ENCODE assay signal across 15 cellular contexts in the genomic region with DNA sequence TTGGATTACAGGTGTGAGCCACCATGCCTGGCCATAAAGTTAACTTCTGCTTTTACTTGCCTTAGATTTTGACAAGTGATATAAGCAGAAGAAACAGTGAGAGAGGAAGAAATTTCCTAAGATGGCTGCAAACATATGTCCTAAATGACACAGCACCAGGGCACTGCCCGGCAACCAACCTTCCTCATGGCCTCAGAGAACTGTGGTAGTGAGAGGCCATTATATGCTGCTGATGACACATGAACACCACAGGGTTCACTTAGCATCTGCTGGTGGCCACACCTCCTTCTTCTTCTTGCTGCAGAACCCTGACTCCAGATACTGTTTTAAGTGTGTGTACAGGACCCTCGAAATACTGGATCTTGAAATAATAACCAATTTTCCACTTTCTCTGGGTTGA.
DNase-seq lines count a peak whose midpoint lies in the region; ATAC-seq and TF ChIP-seq lines count a peak whose summit lies in the region.
"Had no signal": no experiment of that assay in that cellular context is flagged by ENCODE, and none has a peak within 500 bp of the region (broad histone marks: within the 10 kb centered on the region; RNA-seq: fewer than 3 reads in every experiment).

No MANE protein-coding gene starts in this region.

- DNase-seq in AML-193 (lab: John Stamatoyannopoulos, UW) (peak; percentile 60 to 61), NCI-H748 (lab: John Stamatoyannopoulos, UW; ENCODE audit: unreplicated experiment) (peak; percentile 50), fibroblast of mammary gland (ENCODE audit: low read depth) (peak; percentile 18), left lobe of liver (ENCODE audit: low spot score) (no peak), esophagus squamous epithelium (lab: John Stamatoyannopoulos, UW) (no peak), psoas muscle (no peak)
- DNase-seq: activated CD4-positive, alpha-beta T cell treated with anti-CD3 and anti-CD28 coated beads, Interleukin-2, amount 50 U/mL, for 1 hour; activated naive CD8-positive, alpha-beta T cell treated with anti-CD3 and anti-CD28 coated beads, Interleukin-2, amount 10 ng/mL, durations not matched to agents 7 days and 5 days; activated T-cell treated with anti-CD3 and anti-CD28 coated beads, Interleukin-2, amount 50 U/mL, for 1 hour; KG1; NCI-H187; NCI-H526 treated with DMSO at 0.1 percent for 48 hours had no signal

- 59 to 67% methylated on average over 1 to 2 of the region's 2 CpGs for WGBS in esophagus squamous epithelium, 2 donors
- 82 to 87% (median 86%) methylated on average over 2 of the region's 2 CpGs for WGBS in psoas muscle, 3 donors

- H3K4me3 ChIP-seq in fibroblast of mammary gland (ENCODE audit: control insufficient read depth, low read depth, low read length) (no peak overlapping the region), esophagus squamous epithelium (no peak overlapping the region), psoas muscle (no peak overlapping the region)
- H3K4me3 ChIP-seq: prostate gland had no signal

- H3K9me3 ChIP-seq in esophagus squamous epithelium (no peaks in the 10 kb centered on the region), psoas muscle (no peaks in the 10 kb centered on the region)
- H3K9me3 ChIP-seq: prostate gland had no signal

- H3K27me3 ChIP-seq in esophagus squamous epithelium (no peaks in the 10 kb centered on the region), psoas muscle (ENCODE audit: insufficient read depth in 3 of 3, low read length in 2 of 3) (no peaks in the 10 kb centered on the region)

- no peaks in the 10 kb centered on the region for H3K36me3 ChIP-seq in esophagus squamous epithelium
- H3K36me3 ChIP-seq in psoas muscle (ENCODE audit: insufficient read depth in 1 of 2, low read depth in 1 of 2): no peaks in the 10 kb centered on the region
- H3K36me3 ChIP-seq: prostate gland had no signal

- TF ChIP-seq CTCF in fibroblast of mammary gland (conservative IDR thresholded peaks at IDR 0.05; ENCODE audit: control insufficient read depth, insufficient read depth, low read depth, low read length): no peak
- TF ChIP-seq CTCF in esophagus squamous epithelium (IDR thresholded peaks at IDR 0.05): no peak
- no peak for TF ChIP-seq CTCF in psoas muscle (IDR thresholded peaks at IDR 0.05)

- H3K27ac ChIP-seq in esophagus squamous epithelium (no peak overlapping the region), psoas muscle (no peak overlapping the region)
- H3K27ac ChIP-seq: prostate gland had no signal

- TF ChIP-seq POLR2A in esophagus squamous epithelium (IDR thresholded peaks at IDR 0.05): no peak

- intact Hi-C loops in esophagus squamous epithelium (cut with DNase I): no loop called here
- intact Hi-C loops in psoas muscle (cut with DNase I): no loop called here

- no peaks in the 10 kb centered on the region for H3K4me1 ChIP-seq in esophagus squamous epithelium
- no peaks in the 10 kb centered on the region for H3K4me1 ChIP-seq in psoas muscle
- H3K4me1 ChIP-seq: prostate gland had no signal

- ATAC-seq in GM18502 (IDR thresholded peaks at IDR 0.05; ENCODE audit: poor library complexity, unreplicated experiment): peak; percentile 40
- ATAC-seq in left lobe of liver: no peak
- ATAC-seq in HG03025 (IDR thresholded peaks at IDR 0.05; ENCODE audit: low FRiP score, unreplicated experiment): no peak
- ATAC-seq in psoas muscle: no peak

Comparison
In these comparisons a context has a peak if more than half of its experiments do, and no peak if none do; other contexts are left out.
1. DNase-seq: peak in AML-193 (2 of 2), NCI-H748 (single experiment) and fibroblast of mammary gland (single experiment); none in left lobe of liver (single experiment), esophagus squamous epithelium (single experiment) and psoas muscle (0 of 2).